ENCODE assay signal across 25 cellular contexts in genomic region chr17:50663812-50664374, GRCh38. TPM values are rescaled to one million over a fixed set of nuclear protein-coding genes. Genes with fewer than 3 reads are reported as not detected.
DNase-seq lines count a peak whose midpoint lies in the region; ATAC-seq and TF ChIP-seq lines count a peak whose summit lies in the region.
"Had no signal": no experiment of that assay in that cellular context is flagged by ENCODE, and none has a peak within 500 bp of the region (broad histone marks: within the 10 kb centered on the region; RNA-seq: fewer than 3 reads in every experiment).

No MANE protein-coding gene starts in this region.

- no peaks in the 10 kb centered on the region for H3K9me3 Mint-ChIP-seq in activated CD8-positive, alpha-beta T cell treated with anti-CD3 and anti-CD28 coated beads, Interleukin-2, amount 10 ng/mL, durations not matched to agents 7 days and 5 days (ENCODE audit: insufficient read depth)
- H3K9me3 Mint-ChIP-seq in activated CD8-positive, alpha-beta T cell treated with anti-CD3 and anti-CD28 coated beads for 36 hours = no peaks in the 10 kb centered on the region
- no peaks in the 10 kb centered on the region for H3K9me3 Mint-ChIP-seq in activated T-helper 17 cell treated with anti-CD3 and anti-CD28 coated beads, Interleukin-2, amount 50 U/mL, for 72 hours
- peaks cover 4% of the 10 kb centered on the region for H3K9me3 Mint-ChIP-seq in type B pancreatic cell
- H3K9me3 Mint-ChIP-seq: CD4-positive, alpha-beta memory T cell had no signal

- H3K27me3 ChIP-seq in liver (ENCODE audit: control insufficient read depth in 4 of 4, insufficient read depth in 4 of 4, low read length in 3 of 4) (no peaks in the 10 kb centered on the region), dorsolateral prefrontal cortex (no peaks in the 10 kb centered on the region)
- H3K27me3 ChIP-seq: BLaER1 treated with 17β-estradiol and CSF1 and Interleukin-3, amounts not matched to agents 10 nM and 100 nM had no signal

- intact Hi-C loops in activated CD8-positive, alpha-beta T cell treated with anti-CD3 and anti-CD28 coated beads for 36 hours (cut with micrococcal nuclease) = no loop called here
- intact Hi-C loops in dorsolateral prefrontal cortex (cut with DNase I) = no loop called here

- TF ChIP-seq CTCF in activated CD8-positive, alpha-beta T cell treated with anti-CD3 and anti-CD28 coated beads for 36 hours (IDR thresholded peaks at IDR 0.05) = no peak
- TF ChIP-seq CTCF in liver (IDR thresholded peaks at IDR 0.05; ENCODE audit: low read depth, low read length, missing input control) (no peak), type B pancreatic cell (conservative IDR thresholded peaks at IDR 0.05) (no peak), dorsolateral prefrontal cortex (IDR thresholded peaks at IDR 0.05 in 54 of 56, conservative IDR thresholded peaks at IDR 0.05 in 2 of 56; ENCODE audit: low read depth in 1 of 56, partially characterized antibody in 56 of 56) (no peak)

- CTCF ChIA-PET in activated CD8-positive, alpha-beta T cell treated with anti-CD3 and anti-CD28 coated beads, Interleukin-2, amount 10 ng/mL, durations not matched to agents 7 days and 5 days (lab: Charles Lee) = no interaction called here
- CTCF ChIA-PET in activated CD8-positive, alpha-beta T cell treated with anti-CD3 and anti-CD28 coated beads for 36 hours (lab: Charles Lee) = no interaction called here

- no peak overlapping the region for H3K4me3 Mint-ChIP-seq in activated CD8-positive, alpha-beta T cell treated with anti-CD3 and anti-CD28 coated beads, Interleukin-2, amount 10 ng/mL, durations not matched to agents 7 days and 5 days
- H3K4me3 Mint-ChIP-seq in activated CD8-positive, alpha-beta T cell treated with anti-CD3 and anti-CD28 coated beads for 36 hours = no peak overlapping the region
- no peak overlapping the region for H3K4me3 Mint-ChIP-seq in activated T-helper 17 cell treated with anti-CD3 and anti-CD28 coated beads, Interleukin-2, amount 50 U/mL, for 72 hours
- no peak overlapping the region for H3K4me3 Mint-ChIP-seq in type B pancreatic cell
- H3K4me3 Mint-ChIP-seq: CD4-positive, alpha-beta memory T cell had no signal

- no peak overlapping the region for H3K4me3 ChIP-seq in liver (ENCODE audit: low read depth in 1 of 3, low read length in 3 of 3)
- H3K4me3 ChIP-seq in dorsolateral prefrontal cortex = no peak overlapping the region
- H3K4me3 ChIP-seq: BLaER1 treated with 17β-estradiol and CSF1 and Interleukin-3, amounts not matched to agents 10 nM and 100 nM had no signal

- 34% methylated on average over 10 of the region's 10 CpGs for WGBS in liver

- peaks cover 30 to 65% (median 46%) of the 10 kb centered on the region in 4 donors for H3K4me1 ChIP-seq in liver (ENCODE audit: control insufficient read depth in 4 of 4, insufficient read depth in 4 of 4, low read length in 3 of 4)

- H3K27ac ChIP-seq in liver (ENCODE audit: low read depth in 1 of 2, low read length in 2 of 2) (peak overlapping the region; percentile 80 to 94), dorsolateral prefrontal cortex (no peak overlapping the region)
- H3K27ac ChIP-seq: 22Rv1 had no signal

- H3K36me3 ChIP-seq in liver (ENCODE audit: control insufficient read depth in 4 of 4, insufficient read depth in 3 of 4, low read depth in 1 of 4, low read length in 3 of 4) = peaks cover 0 to under 1% (median 0%) of the 10 kb centered on the region in 4 donors
- H3K36me3 ChIP-seq: BLaER1 treated with 17β-estradiol and CSF1 and Interleukin-3, amounts not matched to agents 10 nM and 100 nM had no signal

- H3K9me3 ChIP-seq in liver (ENCODE audit: control insufficient read depth in 4 of 4, low read length in 3 of 4) = no peaks in the 10 kb centered on the region
- H3K9me3 ChIP-seq: BLaER1 treated with 17β-estradiol and CSF1 and Interleukin-3, amounts not matched to agents 10 nM and 100 nM; Caco-2 had no signal

- DNase-seq in activated CD8-positive, alpha-beta T cell treated with anti-CD3 and anti-CD28 coated beads, Interleukin-2, amount 10 ng/mL, durations not matched to agents 7 days and 5 days = no peak
- DNase-seq in activated CD8-positive, alpha-beta T cell treated with anti-CD3 and anti-CD28 coated beads for 36 hours = no peak
- no peak for DNase-seq in type B pancreatic cell (ENCODE audit: extremely low spot score, unreplicated experiment)
- DNase-seq in dorsolateral prefrontal cortex = no peak
- no peak for DNase-seq in activated CD4-positive, CD25-positive, alpha-beta regulatory T cell treated with anti-CD3 and anti-CD28 coated beads, Interleukin-2, amount 50 U/mL, for 72 hours
- DNase-seq: Caco-2; CD4-positive, alpha-beta memory T cell; DMS 273 treated with DMSO at 0.1 percent for 48 hours; DMS79 treated with DMSO at 0.1 percent for 48 hours; Karpas-422; NCI-H1417; NCI-H1694 treated with DMSO at 0.1 percent for 48 hours; NCI-H2081 treated with DMSO at 0.1 percent for 48 hours; NCI-H2171 treated with DMSO at 0.1 percent for 48 hours; NCI-H446; NCI-H526; RPMI8226; SIG-M5 had no signal

- POLR2A ChIA-PET in activated CD8-positive, alpha-beta T cell treated with anti-CD3 and anti-CD28 coated beads, Interleukin-2, amount 10 ng/mL, durations not matched to agents 7 days and 5 days (lab: Charles Lee) = no interaction called here
- POLR2A ChIA-PET in activated CD8-positive, alpha-beta T cell treated with anti-CD3 and anti-CD28 coated beads for 36 hours (lab: Charles Lee) = interaction anchor here (1.1 kb wide), 1 partner anchor 10 kb away, joined by 3 read pairs; no protein-coding TSS in a partner anchor

- H3K4me1 Mint-ChIP-seq in activated CD8-positive, alpha-beta T cell treated with anti-CD3 and anti-CD28 coated beads, Interleukin-2, amount 10 ng/mL, durations not matched to agents 7 days and 5 days (ENCODE audit: low read depth) = peaks cover 15% of the 10 kb centered on the region
- peaks cover 12% of the 10 kb centered on the region for H3K4me1 Mint-ChIP-seq in activated CD8-positive, alpha-beta T cell treated with anti-CD3 and anti-CD28 coated beads for 36 hours (ENCODE audit: low read depth)
- H3K4me1 Mint-ChIP-seq in activated T-helper 17 cell treated with anti-CD3 and anti-CD28 coated beads, Interleukin-2, amount 50 U/mL, for 72 hours = peaks cover 18% of the 10 kb centered on the region
- peaks cover 21% of the 10 kb centered on the region for H3K4me1 Mint-ChIP-seq in type B pancreatic cell (ENCODE audit: unreplicated experiment)

- no peaks in the 10 kb centered on the region for H3K36me3 Mint-ChIP-seq in activated CD8-positive, alpha-beta T cell treated with anti-CD3 and anti-CD28 coated beads, Interleukin-2, amount 10 ng/mL, durations not matched to agents 7 days and 5 days (ENCODE audit: low read depth)
- H3K36me3 Mint-ChIP-seq in activated CD8-positive, alpha-beta T cell treated with anti-CD3 and anti-CD28 coated beads for 36 hours (ENCODE audit: low read depth) = no peaks in the 10 kb centered on the region
- no peaks in the 10 kb centered on the region for H3K36me3 Mint-ChIP-seq in activated T-helper 17 cell treated with anti-CD3 and anti-CD28 coated beads, Interleukin-2, amount 50 U/mL, for 72 hours (ENCODE audit: low read depth)
- H3K36me3 Mint-ChIP-seq in type B pancreatic cell = peaks cover 4% of the 10 kb centered on the region
- H3K36me3 Mint-ChIP-seq: CD4-positive, alpha-beta memory T cell had no signal

- ATAC-seq in activated CD8-positive, alpha-beta T cell treated with anti-CD3 and anti-CD28 coated beads, Interleukin-2, amount 10 ng/mL, durations not matched to agents 7 days and 5 days = no peak
- ATAC-seq in activated CD8-positive, alpha-beta T cell treated with anti-CD3 and anti-CD28 coated beads for 36 hours = no peak
- no peak for ATAC-seq in activated T-helper 17 cell treated with anti-CD3 and anti-CD28 coated beads, Interleukin-2, amount 50 U/mL, for 72 hours (replicated peaks)
- no peak for ATAC-seq in GM19467 (IDR thresholded peaks at IDR 0.05; ENCODE audit: unreplicated experiment)
- ATAC-seq: HCT116, SK-N-SH treated with all-trans-retinoic acid at 6 μM for 48 hours had no signal

- no peaks in the 10 kb centered on the region for H3K27me3 Mint-ChIP-seq in activated CD8-positive, alpha-beta T cell treated with anti-CD3 and anti-CD28 coated beads, Interleukin-2, amount 10 ng/mL, durations not matched to agents 7 days and 5 days (ENCODE audit: low read depth)
- peaks cover 1% of the 10 kb centered on the region for H3K27me3 Mint-ChIP-seq in activated CD8-positive, alpha-beta T cell treated with anti-CD3 and anti-CD28 coated beads for 36 hours
- no peaks in the 10 kb centered on the region for H3K27me3 Mint-ChIP-seq in activated T-helper 17 cell treated with anti-CD3 and anti-CD28 coated beads, Interleukin-2, amount 50 U/mL, for 72 hours
- peaks cover 6% of the 10 kb centered on the region for H3K27me3 Mint-ChIP-seq in type B pancreatic cell
- H3K27me3 Mint-ChIP-seq: CD4-positive, alpha-beta memory T cell had no signal

- TF ChIP-seq RAD21 in liver (IDR thresholded peaks at IDR 0.05) = peak; percentile 61 to 73

- peak overlapping the region; percentile 39 for H3K27ac Mint-ChIP-seq in activated CD8-positive, alpha-beta T cell treated with anti-CD3 and anti-CD28 coated beads, Interleukin-2, amount 10 ng/mL, durations not matched to agents 7 days and 5 days
- no peak overlapping the region for H3K27ac Mint-ChIP-seq in activated CD8-positive, alpha-beta T cell treated with anti-CD3 and anti-CD28 coated beads for 36 hours
- H3K27ac Mint-ChIP-seq in activated T-helper 17 cell treated with anti-CD3 and anti-CD28 coated beads, Interleukin-2, amount 50 U/mL, for 72 hours = peak overlapping the region; percentile 18
- peak overlapping the region; percentile 53 for H3K27ac Mint-ChIP-seq in type B pancreatic cell
- H3K27ac Mint-ChIP-seq: CD4-positive, alpha-beta memory T cell had no signal

- no peak overlapping the region for H3K9ac ChIP-seq in liver (ENCODE audit: low read depth in 1 of 2, low read length in 2 of 2)
- H3K9ac ChIP-seq: BLaER1 treated with 17β-estradiol and CSF1 and Interleukin-3, amounts not matched to agents 10 nM and 100 nM had no signal

RNA-seq across cellular contexts. Expression of gene ABCC3, which starts 29.2 kb away (rescaled TPM):
- total RNA-seq in activated CD8-positive, alpha-beta T cell treated with anti-CD3 and anti-CD28 coated beads, Interleukin-2, amount 10 ng/mL, durations not matched to agents 7 days and 5 days = not detected
- not detected for total RNA-seq in activated CD8-positive, alpha-beta T cell treated with anti-CD3 and anti-CD28 coated beads for 36 hours
- total RNA-seq in activated T-helper 17 cell treated with anti-CD3 and anti-CD28 coated beads, Interleukin-2, amount 50 U/mL, for 72 hours = under 1 TPM in 1 of 2 donors, not detected in 1; 0.40 TPM
- total RNA-seq in liver = 100 to 1,000 TPM in 1 of 2 donors, 10 to 100 TPM in 1; 10.5 to 197 TPM
- 10 to 100 TPM; 66.7 to 94.3 TPM for polyA plus RNA-seq in liver
- 10.6 and 13.3 TPM in 2 replicates for total RNA-seq in type B pancreatic cell (ENCODE audit: low replicate concordance)
- 1 to 10 TPM in 114 of 120 experiments, under 1 TPM in 6; 0.52 to 9.2 (median 2.7) TPM for total RNA-seq in dorsolateral prefrontal cortex
- polyA plus RNA-seq: CD4-positive, alpha-beta memory T cell had no signal

RNA-seq across cellular contexts. Expression of gene ANKRD40, which starts 43.8 kb away (rescaled TPM):
- 10 to 100 TPM; 28.9 to 31.2 TPM for total RNA-seq in activated CD8-positive, alpha-beta T cell treated with anti-CD3 and anti-CD28 coated beads, Interleukin-2, amount 10 ng/mL, durations not matched to agents 7 days and 5 days
- total RNA-seq in activated CD8-positive, alpha-beta T cell treated with anti-CD3 and anti-CD28 coated beads for 36 hours = 10 to 100 TPM; 26.3 to 27.3 TPM
- 10 to 100 TPM; 13.0 to 29.9 TPM for total RNA-seq in activated T-helper 17 cell treated with anti-CD3 and anti-CD28 coated beads, Interleukin-2, amount 50 U/mL, for 72 hours
- 10 to 100 TPM; 10.1 to 15.1 TPM for total RNA-seq in liver
- 1 to 10 TPM; 6.2 to 9.3 TPM for polyA plus RNA-seq in liver
- total RNA-seq in type B pancreatic cell (ENCODE audit: low replicate concordance) = 21.0 and 38.4 TPM in 2 replicates
- total RNA-seq in dorsolateral prefrontal cortex = 100 to 1,000 TPM in 86 of 120 experiments, 10 to 100 TPM in 34; 68.8 to 245 (median 115) TPM

RNA-seq across cellular contexts. Expression of gene LUC7L3, which starts 55.5 kb away (rescaled TPM):
- total RNA-seq in activated CD8-positive, alpha-beta T cell treated with anti-CD3 and anti-CD28 coated beads, Interleukin-2, amount 10 ng/mL, durations not matched to agents 7 days and 5 days = 100 to 1,000 TPM; 112 to 116 TPM
- total RNA-seq in activated CD8-positive, alpha-beta T cell treated with anti-CD3 and anti-CD28 coated beads for 36 hours = 100 to 1,000 TPM; 148 to 160 TPM
- total RNA-seq in activated T-helper 17 cell treated with anti-CD3 and anti-CD28 coated beads, Interleukin-2, amount 50 U/mL, for 72 hours = 100 to 1,000 TPM; 113 to 142 TPM
- 10 to 100 TPM; 26.0 to 26.5 TPM for total RNA-seq in liver
- 100 to 1,000 TPM in 1 of 2 donors, 10 to 100 TPM in 1; 15.5 to 126 TPM for polyA plus RNA-seq in liver
- total RNA-seq in type B pancreatic cell (ENCODE audit: low replicate concordance) = 83.4 and 157 TPM in 2 replicates
- total RNA-seq in dorsolateral prefrontal cortex = 100 to 1,000 TPM; 151 to 348 (median 226) TPM

Comparison
In these comparisons a context has a peak if more than half of its experiments do, and no peak if none do; other contexts are left out.
1. H3K27ac ChIP-seq: peak in liver (2 of 2); none in dorsolateral prefrontal cortex (0 of 59).